ENCODE assay signal across 8 cellular contexts in the genomic region with DNA sequence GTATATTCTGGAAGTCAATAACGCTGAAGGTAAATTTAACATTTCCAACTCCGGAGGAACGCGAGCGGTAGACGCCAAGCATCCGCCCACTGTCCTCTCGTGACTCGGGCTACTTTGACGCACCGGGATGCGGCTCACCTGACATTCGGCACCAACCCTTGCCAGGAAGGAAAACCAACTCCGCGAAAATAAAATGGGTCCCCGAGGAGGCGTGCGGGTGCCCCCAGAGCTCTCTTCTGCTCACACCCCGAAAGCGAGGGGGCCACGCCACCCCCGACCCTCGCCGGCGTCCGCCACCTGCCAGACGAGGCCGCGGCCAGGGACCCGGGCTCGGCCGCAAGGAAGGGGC. TPM values are rescaled to one million over a fixed set of nuclear protein-coding genes. Genes with fewer than 3 reads are reported as not detected.
A peak's percentile ranks its signal among the peaks of the same experiment; 100 is the strongest.
DNase-seq lines count a peak whose midpoint lies in the region; ATAC-seq and TF ChIP-seq lines count a peak whose summit lies in the region.

No MANE protein-coding gene starts in this region.

- 0% methylated on average over 31 to 32 of the region's 32 CpGs for WGBS in aorta, 2 donors

- H3K27me3 Mint-ChIP-seq in CD8-positive, alpha-beta T cell (ENCODE audit: low read depth) = no peaks in the 10 kb centered on the region

- peaks cover 28% of the 10 kb centered on the region for H3K79me2 ChIP-seq in parathyroid adenoma

- H3K36me3 Mint-ChIP-seq in CD8-positive, alpha-beta T cell = peaks cover 9% of the 10 kb centered on the region

- no peak for TF ChIP-seq CTCF in CD8-positive, alpha-beta T cell (IDR thresholded peaks at IDR 0.05)
- TF ChIP-seq CTCF in parathyroid adenoma (IDR thresholded peaks at IDR 0.05) = no peak

- ATAC-seq in CD8-positive, alpha-beta T cell = peak; percentile 39
- ATAC-seq in GM21825 (IDR thresholded peaks at IDR 0.05; ENCODE audit: unreplicated experiment) (peak; percentile 22), Right ventricle myocardium superior (ENCODE audit: poor library complexity) (peak; percentile 29), aorta (ENCODE audit: low FRiP score) (peak; percentile 23)

- intact Hi-C loops in CD8-positive, alpha-beta T cell (cut with DNase I, micrococcal nuclease) = loop anchor here (1.0 to 5.0 kb wide), 8 partner anchors 131 to 1988 kb away; a partner anchor contains a TSS
- intact Hi-C loops in Right ventricle myocardium superior (cut with DNase I) = loop anchor here (5.0 kb wide), 1 partner anchor 57 kb away; no protein-coding TSS in a partner anchor
- intact Hi-C loops in aorta (cut with DNase I) = no loop called here

- H3K4me3 Mint-ChIP-seq in CD8-positive, alpha-beta T cell = peak overlapping the region; percentile 96

- peaks cover 38% of the 10 kb centered on the region for H3K4me1 Mint-ChIP-seq in CD8-positive, alpha-beta T cell (ENCODE audit: low read depth)

- peak; percentile 21 to 78 (median 56) for DNase-seq in CD8-positive, alpha-beta T cell
- DNase-seq in NCI-H526 (lab: John Stamatoyannopoulos, UW) (peak; percentile 21 to 78), Right ventricle myocardium superior (no peak), aorta (peak; percentile 60 to 79), KG1 (lab: John Stamatoyannopoulos, UW) (no peak)
- peak; percentile 54 for DNase-seq in activated naive CD4-positive, alpha-beta T cell treated with Interleukin-2 at 50 U/mL for 16 hours

- H2AFZ ChIP-seq in parathyroid adenoma = peak overlapping the region; percentile 90

- no peaks in the 10 kb centered on the region for H3K36me3 ChIP-seq in CD8-positive, alpha-beta T cell (ENCODE audit: insufficient read depth, low read length)
- H3K36me3 ChIP-seq in parathyroid adenoma (ENCODE audit: control insufficient read depth, insufficient read depth, low read length) (no peaks in the 10 kb centered on the region), aorta (ENCODE audit: control insufficient read depth in 1 of 2, insufficient read depth in 2 of 2, low read length in 1 of 2) (no peaks in the 10 kb centered on the region)

- H3K27ac Mint-ChIP-seq in CD8-positive, alpha-beta T cell = peak overlapping the region; percentile 94

- H3K9ac ChIP-seq in parathyroid adenoma = peak overlapping the region; percentile 70

- no peaks in the 10 kb centered on the region for H3K9me3 Mint-ChIP-seq in CD8-positive, alpha-beta T cell

- H3K27me3 ChIP-seq in CD8-positive, alpha-beta T cell (ENCODE audit: insufficient read depth, low read length) = no peaks in the 10 kb centered on the region
- no peaks in the 10 kb centered on the region for H3K27me3 ChIP-seq in parathyroid adenoma (ENCODE audit: control insufficient read depth, insufficient read depth, low read length)
- H3K27me3 ChIP-seq in aorta (ENCODE audit: control insufficient read depth in 1 of 2, insufficient read depth in 2 of 2, low read length in 1 of 2) = no peaks in the 10 kb centered on the region

- H3K9me3 ChIP-seq in CD8-positive, alpha-beta T cell (ENCODE audit: low read length) = no peaks in the 10 kb centered on the region
- no peaks in the 10 kb centered on the region for H3K9me3 ChIP-seq in parathyroid adenoma (ENCODE audit: control insufficient read depth, low read length)
- H3K9me3 ChIP-seq in aorta (ENCODE audit: control insufficient read depth, low read length) = no peaks in the 10 kb centered on the region

- CTCF ChIA-PET in CD8-positive, alpha-beta T cell (lab: Charles Lee) = no interaction called here

- POLR2A ChIA-PET in CD8-positive, alpha-beta T cell (lab: Charles Lee) = interaction anchor here (0.8 to 1.2 kb wide), 3 partner anchors 10 to 132 kb away, joined by 3 read pairs; no protein-coding TSS in a partner anchor

- peak overlapping the region; percentile 94 for H3K4me3 ChIP-seq in CD8-positive, alpha-beta T cell (ENCODE audit: low read depth, low read length)
- H3K4me3 ChIP-seq in parathyroid adenoma (ENCODE audit: low read depth, low read length) (peak overlapping the region; percentile 86), aorta (ENCODE audit: low read length in 2 of 2) (peak overlapping the region; percentile 77 to 93)

- peak overlapping the region; percentile 64 for H3K4me2 ChIP-seq in parathyroid adenoma (ENCODE audit: low read length)

- peak overlapping the region; percentile 95 for H3K27ac ChIP-seq in CD8-positive, alpha-beta T cell (ENCODE audit: low read depth, low read length)
- H3K27ac ChIP-seq in parathyroid adenoma = peak overlapping the region; percentile 75
- peak overlapping the region; percentile 49 to 61 for H3K27ac ChIP-seq in aorta (ENCODE audit: low read depth in 1 of 2, low read length in 2 of 2)

- peaks cover 26% of the 10 kb centered on the region for H3K4me1 ChIP-seq in CD8-positive, alpha-beta T cell (ENCODE audit: insufficient read depth, low read length)
- H3K4me1 ChIP-seq in parathyroid adenoma (peaks cover 3% of the 10 kb centered on the region), aorta (ENCODE audit: control insufficient read depth in 1 of 2, insufficient read depth in 2 of 2, low read length in 2 of 2) (no peaks in the 10 kb centered on the region)

RNA-seq across cellular contexts. Expression of a gene that starts 0.7 kb away (rescaled TPM):
- total RNA-seq in CD8-positive, alpha-beta T cell = 10 to 100 TPM; 86.0 to 89.3 TPM
- total RNA-seq in Right ventricle myocardium superior (41.2 TPM), aorta (10 to 100 TPM; 61.1 to 87.0 TPM)
- polyA plus RNA-seq in aorta = 10 to 100 TPM; 20.5 to 26.7 TPM

Comparison
In these comparisons a context has a peak if more than half of its experiments do, and no peak if none do; other contexts are left out.
1. DNase-seq: peak in CD8-positive, alpha-beta T cell (7 of 7), NCI-H526 (2 of 2), activated naive CD4-positive, alpha-beta T cell treated with Interleukin-2 at 50 U/mL for 16 hours (single experiment) and aorta (2 of 2); none in Right ventricle myocardium superior (single experiment) and KG1 (single experiment).
2. intact Hi-C loops: an anchor here in CD8-positive, alpha-beta T cell (1.0 to 5.0 kb wide) and Right ventricle myocardium superior (5.0 kb wide); none called in aorta.
3. Peak in every context shown above with its lines, with median percentiles within 50 percentile points of each other: ATAC-seq, H3K27ac ChIP-seq and H3K4me3 ChIP-seq.